In genomic region chrX:9642270-9642995, GRCh38 we compare ENCODE assay signal across 19 cellular contexts.
A peak's percentile ranks its signal among the peaks of the same experiment; 100 is the strongest.
DNase-seq lines count a peak whose midpoint lies in the region; ATAC-seq and TF ChIP-seq lines count a peak whose summit lies in the region.
"Had no signal": no experiment of that assay in that cellular context is flagged by ENCODE, and none has a peak within 500 bp of the region (broad histone marks: within the 10 kb centered on the region; RNA-seq: fewer than 3 reads in every experiment).

No MANE protein-coding gene starts in this region.

- CTCF ChIA-PET in CD8-positive, alpha-beta memory T cell (lab: Charles Lee) = no interaction called here
- CTCF ChIA-PET in T-cell (lab: Charles Lee) = no interaction called here

- DNase-seq in BE2C (peak; percentile 16), T-cell (no peak), lung (ENCODE audit: low spot score) (peak; percentile 9), GM13977 (ENCODE audit: low spot score) (no peak), dorsolateral prefrontal cortex (no peak), vagina (ENCODE audit: extremely low spot score in 2 of 2) (no peak)
- peak in 2 of 5 donors; percentile 3 to 8 for DNase-seq in CD8-positive, alpha-beta memory T cell
- DNase-seq: activated CD4-positive, alpha-beta T cell treated with anti-CD3 and anti-CD28 coated beads, Interleukin-2, amount 50 U/mL, for 4 hours; dermis blood vessel endothelial cell; DMS153; glutamatergic neuron; mesendoderm; NCI-H1048; NCI-H187; NCI-H446; right lobe of liver; SK-N-SH had no signal

- H3K4me1 Mint-ChIP-seq in CD8-positive, alpha-beta memory T cell = peaks cover 28 to 48% (median 31%) of the 10 kb centered on the region in 3 donors
- peaks cover 34 to 38% (median 34%) of the 10 kb centered on the region in 3 donors for H3K4me1 Mint-ChIP-seq in T-cell

- peak overlapping the region in 3 of 7 donors; percentile 0 to 47 (median 5) for H3K4me3 Mint-ChIP-seq in CD8-positive, alpha-beta memory T cell
- H3K4me3 Mint-ChIP-seq in T-cell = no peak overlapping the region
- H3K4me3 Mint-ChIP-seq: CD14-positive monocyte had no signal

- no peaks in the 10 kb centered on the region for H3K36me3 ChIP-seq in BE2C
- H3K36me3 ChIP-seq in CD8-positive, alpha-beta memory T cell (ENCODE audit: insufficient read depth, low read length) = no peaks in the 10 kb centered on the region
- no peaks in the 10 kb centered on the region for H3K36me3 ChIP-seq in lung (ENCODE audit: control insufficient read depth in 2 of 2, insufficient read depth in 2 of 2, low read length in 2 of 2)
- no peaks in the 10 kb centered on the region for H3K36me3 ChIP-seq in vagina
- H3K36me3 ChIP-seq: right lobe of liver had no signal

- H3K27ac Mint-ChIP-seq in CD8-positive, alpha-beta memory T cell = peak overlapping the region; percentile 1 to 92 (median 63)
- H3K27ac Mint-ChIP-seq in T-cell = peak overlapping the region; percentile 40 to 65

- POLR2A ChIA-PET in CD8-positive, alpha-beta memory T cell (lab: Charles Lee) = no interaction called here
- POLR2A ChIA-PET in T-cell (lab: Charles Lee) = no interaction called here

- H3K9me3 ChIP-seq in BE2C (no peaks in the 10 kb centered on the region), lung (ENCODE audit: control insufficient read depth in 2 of 2, insufficient read depth in 1 of 2, low read length in 1 of 2) (no peaks in the 10 kb centered on the region), vagina (no peaks in the 10 kb centered on the region)
- H3K9me3 ChIP-seq in CD8-positive, alpha-beta memory T cell (ENCODE audit: low read length) = no peaks in the 10 kb centered on the region
- H3K9me3 ChIP-seq: right lobe of liver, SK-N-SH had no signal

- H3K4me1 ChIP-seq in BE2C = no peaks in the 10 kb centered on the region
- no peaks in the 10 kb centered on the region for H3K4me1 ChIP-seq in CD8-positive, alpha-beta memory T cell (ENCODE audit: insufficient read depth, low read length)
- H3K4me1 ChIP-seq in lung (ENCODE audit: control insufficient read depth in 2 of 2, insufficient read depth in 2 of 2, low read length in 2 of 2) = peaks cover 2 to 9% of the 10 kb centered on the region in 2 donors
- peaks cover 5% of the 10 kb centered on the region for H3K4me1 ChIP-seq in vagina
- H3K4me1 ChIP-seq: right lobe of liver had no signal

- peaks cover 0 to 2% of the 10 kb centered on the region in 2 donors for H3K27me3 Mint-ChIP-seq in CD8-positive, alpha-beta memory T cell
- no peaks in the 10 kb centered on the region for H3K27me3 Mint-ChIP-seq in T-cell

- H3K27ac ChIP-seq in CD8-positive, alpha-beta memory T cell (ENCODE audit: low read depth, low read length) = no peak overlapping the region
- H3K27ac ChIP-seq in lung (ENCODE audit: low read depth in 1 of 2, low read length in 1 of 2) (no peak overlapping the region), dorsolateral prefrontal cortex (no peak overlapping the region), vagina (no peak overlapping the region)
- H3K27ac ChIP-seq: right lobe of liver had no signal

- intact Hi-C loops in dorsolateral prefrontal cortex (cut with DNase I) = no loop called here
- intact Hi-C loops in vagina (cut with DNase I) = no loop called here

- ATAC-seq in T-cell (replicated peaks in 1 of 4) (peak in 2 of 4 experiments; percentile 21 to 37), lung (ENCODE audit: insufficient read depth, low FRiP score) (no peak), HG02642 (IDR thresholded peaks at IDR 0.05; ENCODE audit: poor library complexity, unreplicated experiment) (no peak)
- ATAC-seq: right lobe of liver had no signal

- 88 to 89% methylated on average over 14 of the region's 14 CpGs for WGBS in lung, 2 donors

- peaks cover 0 to 1% (median 0%) of the 10 kb centered on the region in 3 donors for H3K36me3 Mint-ChIP-seq in CD8-positive, alpha-beta memory T cell
- peaks cover 4% of the 10 kb centered on the region for H3K36me3 Mint-ChIP-seq in T-cell

- no peak for TF ChIP-seq POLR2A in vagina (IDR thresholded peaks at IDR 0.05)

- in situ Hi-C loops in GM13977 (cut with MboI; ENCODE audit: low pct_unique_long_range_greater_than_20kb, low sequenced_read_pairs, unreplicated experiment) = no loop called here

- TF ChIP-seq CTCF in BE2C (IDR thresholded peaks at IDR 0.05; ENCODE audit: low read depth, low read length) = no peak
- no peak for TF ChIP-seq CTCF in lung (IDR thresholded peaks at IDR 0.05; ENCODE audit: control extremely low read depth, extremely low read depth)
- no peak for TF ChIP-seq CTCF in GM13977 (IDR thresholded peaks at IDR 0.05; ENCODE audit: extremely low read depth, insufficient read depth, missing control alignments)
- no peak for TF ChIP-seq CTCF in dorsolateral prefrontal cortex (IDR thresholded peaks at IDR 0.05 in 54 of 56, conservative IDR thresholded peaks at IDR 0.05 in 2 of 56; ENCODE audit: low read depth in 1 of 56, partially characterized antibody in 56 of 56)
- no peak for TF ChIP-seq CTCF in vagina (IDR thresholded peaks at IDR 0.05)

- no peaks in the 10 kb centered on the region for H3K9me3 Mint-ChIP-seq in CD8-positive, alpha-beta memory T cell
- no peaks in the 10 kb centered on the region for H3K9me3 Mint-ChIP-seq in T-cell

- no peak overlapping the region for H3K4me3 ChIP-seq in BE2C (ENCODE audit: low read depth, low read length)
- H3K4me3 ChIP-seq in CD8-positive, alpha-beta memory T cell (ENCODE audit: low read length) = no peak overlapping the region
- no peak overlapping the region for H3K4me3 ChIP-seq in lung
- no peak overlapping the region for H3K4me3 ChIP-seq in dorsolateral prefrontal cortex
- H3K4me3 ChIP-seq in vagina = no peak overlapping the region
- H3K4me3 ChIP-seq: right lobe of liver had no signal

- H3K27me3 ChIP-seq in BE2C (no peaks in the 10 kb centered on the region), lung (ENCODE audit: control insufficient read depth, insufficient read depth) (no peaks in the 10 kb centered on the region), dorsolateral prefrontal cortex (peaks cover 0 to 44% (median 4%) of the 10 kb centered on the region in 45 donors), vagina (no peaks in the 10 kb centered on the region)
- H3K27me3 ChIP-seq in CD8-positive, alpha-beta memory T cell (ENCODE audit: insufficient read depth, low read length, poor library complexity, severe bottlenecking) = no peaks in the 10 kb centered on the region
- H3K27me3 ChIP-seq: right lobe of liver had no signal

Comparison
In these comparisons a context has a peak if more than half of its experiments do, and no peak if none do; other contexts are left out.
1. DNase-seq: peak in BE2C (single experiment) and lung (single experiment); none in T-cell (0 of 34), GM13977 (single experiment), dorsolateral prefrontal cortex (0 of 10) and vagina (0 of 2).